15 cellular contexts compared by ENCODE assay signal in the genomic region with DNA sequence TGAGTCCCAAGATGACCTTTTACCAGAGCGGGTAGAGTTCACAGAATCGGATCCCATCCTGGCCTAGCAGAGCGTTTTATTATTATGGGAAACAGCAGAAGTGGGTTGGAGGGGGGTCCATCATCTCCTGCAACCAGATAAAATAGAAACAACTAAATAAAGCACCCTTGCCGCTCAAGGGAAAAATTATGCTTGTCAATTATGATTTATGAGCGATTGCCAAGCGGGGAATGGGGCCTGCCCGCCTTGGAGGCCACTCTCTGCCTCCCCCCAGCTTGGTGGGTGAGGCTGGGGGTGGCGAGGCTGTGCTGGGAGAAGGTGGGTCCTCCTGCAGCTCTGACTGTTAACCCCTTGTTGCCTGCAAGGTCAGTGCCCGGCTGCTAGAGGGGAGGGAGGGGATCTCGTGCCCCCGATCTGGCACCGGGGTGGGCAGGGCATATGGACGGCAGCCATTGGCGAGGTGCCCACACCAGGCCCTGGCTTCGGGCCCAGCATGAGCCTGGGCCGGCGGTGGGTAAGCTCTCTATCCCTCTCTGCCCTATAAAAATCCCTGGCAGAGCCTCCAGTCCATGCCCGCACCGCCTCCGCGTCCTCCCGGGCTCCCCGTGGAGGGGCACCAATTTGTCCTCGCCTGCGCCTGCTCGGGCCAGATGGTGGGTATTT.
A peak's percentile ranks its signal among the peaks of the same experiment; 100 is the strongest.
DNase-seq lines count a peak whose midpoint lies in the region; ATAC-seq and TF ChIP-seq lines count a peak whose summit lies in the region.
"Had no signal": no experiment of that assay in that cellular context is flagged by ENCODE, and none has a peak within 500 bp of the region (broad histone marks: within the 10 kb centered on the region; RNA-seq: fewer than 3 reads in every experiment).

No MANE protein-coding gene starts in this region.

- TF ChIP-seq CTCF in mesothelial cell of epicardium (IDR thresholded peaks at IDR 0.05; ENCODE audit: unreplicated experiment) = no peak
- TF ChIP-seq CTCF in PC-3 (conservative IDR thresholded peaks at IDR 0.05; ENCODE audit: low read depth, low read length) = no peak

- H3K27ac ChIP-seq in PC-3 (ENCODE audit: low read length) = no peak overlapping the region
- H3K27ac ChIP-seq: brain microvascular endothelial cell, esophagus squamous epithelium, skin epidermis had no signal

- H3K27ac Mint-ChIP-seq in mesothelial cell of epicardium = peak overlapping the region; percentile 43
- H3K27ac Mint-ChIP-seq: activated CD4-positive, alpha-beta T cell treated with anti-CD3 and anti-CD28 coated beads, Interleukin-2, amount 10 ng/mL, durations not matched to agents 24 days and 14 days; activated naive CD8-positive, alpha-beta T cell had no signal

- no peak overlapping the region for H3K9ac ChIP-seq in PC-3 (ENCODE audit: low read length)

- H2AFZ ChIP-seq in PC-3 (ENCODE audit: low read length) = no peak overlapping the region

- in situ Hi-C loops in G401 (cut with HindIII; ENCODE audit: low sequenced_read_pairs) = no loop called here

- H3K9me3 ChIP-seq in PC-3 (ENCODE audit: low read length) = no peaks in the 10 kb centered on the region
- H3K9me3 ChIP-seq: esophagus squamous epithelium had no signal

- H3K4me3 ChIP-seq in PC-3 (ENCODE audit: low read length) = no peak overlapping the region
- H3K4me3 ChIP-seq: esophagus squamous epithelium, skin epidermis had no signal

- H3F3A ChIP-seq in PC-3 (ENCODE audit: low read length, unreplicated experiment) = no peaks in the 10 kb centered on the region

- POLR2A ChIA-PET in PC-3 (lab: Charles Lee; ENCODE audit: unreplicated experiment) = no interaction called here

- no TSS peak for BruUV-seq in PC-3 (replicated peaks; lab: Mats Ljungman, UMichigan)

- H3K9me2 ChIP-seq in PC-3 (replicated peaks; ENCODE audit: low read length) = no peaks in the 10 kb centered on the region

- H3K27me3 ChIP-seq in PC-3 (ENCODE audit: low read length) = no peaks in the 10 kb centered on the region
- H3K27me3 ChIP-seq: brain microvascular endothelial cell had no signal

- intact Hi-C loops in PC-3 (cut with micrococcal nuclease) = no loop called here

- H3K79me2 ChIP-seq in PC-3 (ENCODE audit: low read length) = no peaks in the 10 kb centered on the region

- no peaks in the 10 kb centered on the region for H3K36me3 Mint-ChIP-seq in mesothelial cell of epicardium

- peaks cover 2% of the 10 kb centered on the region for H3K27me3 Mint-ChIP-seq in mesothelial cell of epicardium (ENCODE audit: low read depth)
- H3K27me3 Mint-ChIP-seq: activated CD4-positive, alpha-beta T cell treated with anti-CD3 and anti-CD28 coated beads, Interleukin-2, amount 10 ng/mL, durations not matched to agents 24 days and 14 days had no signal

- no peak overlapping the region for H3K4me2 ChIP-seq in PC-3 (ENCODE audit: low read length)

- H3K4me3 Mint-ChIP-seq in mesothelial cell of epicardium = no peak overlapping the region
- H3K4me3 Mint-ChIP-seq: activated CD4-positive, alpha-beta T cell treated with anti-CD3 and anti-CD28 coated beads, Interleukin-2, amount 10 ng/mL, durations not matched to agents 24 days and 14 days; activated naive CD8-positive, alpha-beta T cell had no signal

- peaks cover 4% of the 10 kb centered on the region for H3K9me3 Mint-ChIP-seq in mesothelial cell of epicardium
- H3K9me3 Mint-ChIP-seq: activated CD4-positive, alpha-beta T cell treated with anti-CD3 and anti-CD28 coated beads, Interleukin-2, amount 10 ng/mL, durations not matched to agents 24 days and 14 days had no signal

- no peaks in the 10 kb centered on the region for H3K36me3 ChIP-seq in PC-3 (ENCODE audit: low read depth, low read length)
- H3K36me3 ChIP-seq: brain microvascular endothelial cell, esophagus squamous epithelium had no signal

- CTCF ChIA-PET in PC-3 (lab: Charles Lee) = no interaction called here

- ATAC-seq in HG03025 (IDR thresholded peaks at IDR 0.05; ENCODE audit: low FRiP score, unreplicated experiment) = no peak
- ATAC-seq in HG03520 (IDR thresholded peaks at IDR 0.05; ENCODE audit: unreplicated experiment) = no peak
- ATAC-seq in PC-3 = no peak

- no peaks in the 10 kb centered on the region for H3K4me1 ChIP-seq in PC-3 (ENCODE audit: insufficient read depth, low read length)

- DNase-seq in G401 (ENCODE audit: low spot score) (peak; percentile 86), NCI-H446 (lab: John Stamatoyannopoulos, UW) (peak; percentile 19 to 82), ecto neural progenitor cell (ENCODE audit: low spot score) (peak; percentile 39), mesothelial cell of epicardium (ENCODE audit: low spot score in 2 of 2, unreplicated experiment in 2 of 2) (no peak), PC-3 (no peak), NCI-H146 (lab: John Stamatoyannopoulos, UW) (no peak)
- DNase-seq: activated CD4-positive, alpha-beta T cell treated with anti-CD3 and anti-CD28 coated beads, Interleukin-2, amount 10 ng/mL, durations not matched to agents 24 days and 14 days; brain microvascular endothelial cell; esophagus squamous epithelium; GDM1; NCI-H1048 had no signal

- H4K20me1 ChIP-seq in PC-3 (ENCODE audit: low read length) = no peaks in the 10 kb centered on the region

- peaks cover 8% of the 10 kb centered on the region for H3K4me1 Mint-ChIP-seq in mesothelial cell of epicardium
- H3K4me1 Mint-ChIP-seq: activated CD4-positive, alpha-beta T cell treated with anti-CD3 and anti-CD28 coated beads, Interleukin-2, amount 10 ng/mL, durations not matched to agents 24 days and 14 days had no signal

Comparison
In these comparisons a context has a peak if more than half of its experiments do, and no peak if none do; other contexts are left out.
1. DNase-seq: peak in G401 (single experiment), NCI-H446 (2 of 2) and ecto neural progenitor cell (single experiment); none in mesothelial cell of epicardium (0 of 2), PC-3 (single experiment) and NCI-H146 (single experiment).